ENCODE assay signal across 17 cellular contexts in genomic region chr10:71366710-71367109, GRCh38.
"Had no signal": no experiment of that assay in that cellular context is flagged by ENCODE, and none has a peak within 500 bp of the region (broad histone marks: within the 10 kb centered on the region; RNA-seq: fewer than 3 reads in every experiment).

No MANE protein-coding gene starts in this region.

- ATAC-seq: activated CD4-positive, alpha-beta T cell treated with anti-CD3 and anti-CD28 coated beads for 36 hours; activated CD8-positive, alpha-beta memory T cell treated with anti-CD3 and anti-CD28 coated beads, Interleukin-2, amount 10 ng/mL, durations not matched to agents 7 days and 5 days; gastroesophageal sphincter; naive thymus-derived CD8-positive, alpha-beta T cell; WTC11 had no signal

- H3K36me3 ChIP-seq: neutrophil had no signal

- H3K4me1 ChIP-seq: gastroesophageal sphincter, left ventricle myocardium inferior had no signal

- H3K9me3 ChIP-seq: gastroesophageal sphincter, heart left ventricle, left ventricle myocardium inferior, neutrophil had no signal

- H3K27ac ChIP-seq: gastroesophageal sphincter, left ventricle myocardium inferior, neutrophil had no signal

- DNase-seq: activated CD4-positive, alpha-beta memory T cell treated with anti-CD3 and anti-CD28 coated beads for 36 hours; activated CD4-positive, alpha-beta T cell treated with anti-CD3 and anti-CD28 coated beads for 36 hours; activated CD8-positive, alpha-beta memory T cell treated with anti-CD3 and anti-CD28 coated beads, Interleukin-2, amount 10 ng/mL, durations not matched to agents 7 days and 5 days; activated naive CD8-positive, alpha-beta T cell treated with anti-CD3 and anti-CD28 coated beads for 36 hours; amniotic stem cell; heart left ventricle; left ventricle myocardium inferior; naive thymus-derived CD8-positive, alpha-beta T cell; retina; stimulated activated CD4-positive, alpha-beta T cell treated with anti-CD3 and anti-CD28 coated beads, Interleukin-2, amount 100 ng/mL, for 24 hours; stimulated activated naive CD4-positive, alpha-beta T cell treated with Interleukin-2 at 50 U/mL for 16 hours; SW 1271; T-helper 2 cell; trophoblast cell had no signal

- H3K4me3 ChIP-seq: gastroesophageal sphincter, heart left ventricle, left ventricle myocardium inferior had no signal

- H3K27me3 ChIP-seq: heart left ventricle, neutrophil had no signal
